28 cellular contexts compared by ENCODE assay signal in genomic region chr13:24284876-24285275, GRCh38.
DNase-seq lines count a peak whose midpoint lies in the region; ATAC-seq and FAIRE-seq lines count a peak whose summit lies in the region.
"Had no signal": no experiment of that assay in that cellular context is flagged by ENCODE, and none has a peak within 500 bp of the region (broad histone marks: within the 10 kb centered on the region; RNA-seq: fewer than 3 reads in every experiment).

No MANE protein-coding gene starts in this region.

- DNase-seq in stimulated activated naive CD8-positive, alpha-beta T cell treated with anti-CD3 and anti-CD28 coated beads, Interleukin-15, amount 100 ng/mL, for 72 hours, result no peak
- DNase-seq in RCC 7860 (ENCODE audit: low spot score) (peak; percentile 8), kidney glomerular epithelial cell (lab: John Stamatoyannopoulos, UW) (peak; percentile 58), NCI-H774 (lab: John Stamatoyannopoulos, UW) (no peak), foreskin melanocyte (no peak)
- DNase-seq: C1 segment of cervical spinal cord; Calu3; CD8-positive, alpha-beta T cell; DMS79 treated with DMSO at 0.1 percent for 48 hours; GF-D8; Kasumi-1; NCI-H1092 treated with DMSO at 0.1 percent for 48 hours; NCI-H1436; NCI-H187; NCI-H2081 treated with DMSO at 0.1 percent for 48 hours; NCI-H2171 treated with DMSO at 0.1 percent for 48 hours; NCI-H524; NCI-H748 treated with DMSO at 0.1 percent for 48 hours; PC-3; SJCRH30 had no signal

- H3K9me3 Mint-ChIP-seq in stimulated activated naive CD8-positive, alpha-beta T cell treated with anti-CD3 and anti-CD28 coated beads, Interleukin-15, Interleukin-2, amounts not matched to agents 100 ng/mL and 50 ng/mL, for 24 hours, result no peaks in the 10 kb centered on the region
- H3K9me3 Mint-ChIP-seq in stimulated activated naive CD8-positive, alpha-beta T cell treated with anti-CD3 and anti-CD28 coated beads, Interleukin-15, amount 100 ng/mL, for 72 hours, result no peaks in the 10 kb centered on the region
- H3K9me3 Mint-ChIP-seq: CD8-positive, alpha-beta T cell had no signal

- no peak for ATAC-seq in stimulated activated naive CD8-positive, alpha-beta T cell treated with anti-CD3 and anti-CD28 coated beads, Interleukin-15, amount 100 ng/mL, for 72 hours
- no peak for ATAC-seq in GM19455 (IDR thresholded peaks at IDR 0.05; ENCODE audit: unreplicated experiment)
- ATAC-seq: CD8-positive, alpha-beta T cell; K562; PC-3; Right ventricle myocardium inferior; SK-N-SH treated with all-trans-retinoic acid at 6 μM for 48 hours had no signal

- no peak for FAIRE-seq in RCC 7860 (lab: Jason Lieb, UNC)
- FAIRE-seq: A204.1, GM12891, HTR-8/SVneo, K562 had no signal

- peaks cover 60% of the 10 kb centered on the region for H3K36me3 Mint-ChIP-seq in stimulated activated naive CD8-positive, alpha-beta T cell treated with anti-CD3 and anti-CD28 coated beads, Interleukin-15, Interleukin-2, amounts not matched to agents 100 ng/mL and 50 ng/mL, for 24 hours (ENCODE audit: low read depth)

- H3K27ac Mint-ChIP-seq in stimulated activated naive CD8-positive, alpha-beta T cell treated with anti-CD3 and anti-CD28 coated beads, Interleukin-15, Interleukin-2, amounts not matched to agents 100 ng/mL and 50 ng/mL, for 24 hours, result peak overlapping the region; percentile 60
- H3K27ac Mint-ChIP-seq in stimulated activated naive CD8-positive, alpha-beta T cell treated with anti-CD3 and anti-CD28 coated beads, Interleukin-15, amount 100 ng/mL, for 72 hours, result peak overlapping the region in 1 of 2 donors; percentile 40
- H3K27ac Mint-ChIP-seq: CD8-positive, alpha-beta T cell had no signal

- H3K4me1 Mint-ChIP-seq in stimulated activated naive CD8-positive, alpha-beta T cell treated with anti-CD3 and anti-CD28 coated beads, Interleukin-15, Interleukin-2, amounts not matched to agents 100 ng/mL and 50 ng/mL, for 24 hours (ENCODE audit: low read depth), result peaks cover 27% of the 10 kb centered on the region
- peaks cover 31% of the 10 kb centered on the region for H3K4me1 Mint-ChIP-seq in stimulated activated naive CD8-positive, alpha-beta T cell treated with anti-CD3 and anti-CD28 coated beads, Interleukin-15, amount 100 ng/mL, for 72 hours

- no peak overlapping the region for H3K4me3 Mint-ChIP-seq in stimulated activated naive CD8-positive, alpha-beta T cell treated with anti-CD3 and anti-CD28 coated beads, Interleukin-15, Interleukin-2, amounts not matched to agents 100 ng/mL and 50 ng/mL, for 24 hours
- no peak overlapping the region for H3K4me3 Mint-ChIP-seq in stimulated activated naive CD8-positive, alpha-beta T cell treated with anti-CD3 and anti-CD28 coated beads, Interleukin-15, amount 100 ng/mL, for 72 hours
- H3K4me3 Mint-ChIP-seq: CD8-positive, alpha-beta T cell had no signal

- no peaks in the 10 kb centered on the region for H3K27me3 Mint-ChIP-seq in stimulated activated naive CD8-positive, alpha-beta T cell treated with anti-CD3 and anti-CD28 coated beads, Interleukin-15, Interleukin-2, amounts not matched to agents 100 ng/mL and 50 ng/mL, for 24 hours
- no peaks in the 10 kb centered on the region for H3K27me3 Mint-ChIP-seq in stimulated activated naive CD8-positive, alpha-beta T cell treated with anti-CD3 and anti-CD28 coated beads, Interleukin-15, amount 100 ng/mL, for 72 hours

Comparison
In these comparisons a context has a peak if more than half of its experiments do, and no peak if none do; other contexts are left out.
1. DNase-seq: peak in RCC 7860 (single experiment) and kidney glomerular epithelial cell (single experiment); none in stimulated activated naive CD8-positive, alpha-beta T cell treated with anti-CD3 and anti-CD28 coated beads, Interleukin-15, amount 100 ng/mL, for 72 hours (0 of 2), NCI-H774 (single experiment) and foreskin melanocyte (single experiment).